ENCODE assay signal across 15 cellular contexts in the genomic region with DNA sequence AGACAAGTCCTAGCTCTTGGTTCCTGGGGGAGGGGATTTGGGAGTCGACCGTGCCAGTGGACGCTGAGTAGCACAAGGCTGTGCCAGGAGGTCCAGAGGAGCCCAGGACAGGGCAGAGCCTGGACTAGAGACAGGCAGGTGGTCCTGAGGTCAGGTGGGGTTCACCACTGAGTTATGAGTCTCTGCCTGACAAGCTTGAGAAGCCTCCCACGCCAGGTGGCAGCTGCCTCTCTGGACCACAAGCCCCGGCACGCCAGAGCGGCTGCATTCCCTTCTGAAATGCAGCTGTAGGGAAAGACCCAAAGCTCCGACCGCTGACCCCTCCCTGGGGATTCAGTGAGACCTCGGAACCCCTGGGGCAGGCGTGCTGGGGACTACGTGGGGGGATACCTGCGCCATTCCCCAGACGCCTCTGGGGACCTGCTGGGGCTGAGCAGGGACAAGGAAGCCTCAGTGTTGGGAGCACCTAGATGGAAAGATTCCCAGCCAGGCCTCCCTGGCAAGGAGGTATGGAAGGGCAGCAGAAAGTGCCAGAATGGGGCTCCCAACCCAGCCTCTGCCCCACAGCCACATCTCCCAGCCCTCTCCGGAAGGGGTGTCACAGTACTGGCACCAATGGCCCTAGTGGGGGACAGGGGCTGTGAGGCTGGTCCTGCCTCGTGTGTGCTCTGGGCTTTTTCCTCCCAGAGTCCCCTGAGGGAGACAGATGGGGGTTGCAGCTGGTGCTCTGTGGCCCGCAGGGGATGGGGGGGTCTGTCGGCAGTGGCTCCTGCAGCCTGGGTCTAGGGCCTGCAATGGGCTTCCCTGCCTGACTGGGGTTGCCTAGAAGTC. TPM values are rescaled to one million over a fixed set of nuclear protein-coding genes. Genes with fewer than 3 reads are reported as not detected.
DNase-seq lines count a peak whose midpoint lies in the region; ATAC-seq and TF ChIP-seq lines count a peak whose summit lies in the region.
"Had no signal": no experiment of that assay in that cellular context is flagged by ENCODE, and none has a peak within 500 bp of the region (broad histone marks: within the 10 kb centered on the region; RNA-seq: fewer than 3 reads in every experiment).

No MANE protein-coding gene starts in this region.

- H3K4me3 ChIP-seq in Peyer's patch (no peak overlapping the region), MM.1S (ENCODE audit: low read length) (no peak overlapping the region)
- no peak overlapping the region for H3K4me3 ChIP-seq in effector memory CD4-positive, alpha-beta T cell (ENCODE audit: insufficient read depth, low read depth, low read length, poor library complexity, severe bottlenecking)
- H3K4me3 ChIP-seq: adrenal gland had no signal

- H3K27ac ChIP-seq in Peyer's patch (no peak overlapping the region), MM.1S (ENCODE audit: low read length) (no peak overlapping the region)
- no peak overlapping the region for H3K27ac ChIP-seq in effector memory CD4-positive, alpha-beta T cell (ENCODE audit: insufficient read depth, low read length, poor library complexity, severe bottlenecking)
- H3K27ac ChIP-seq: adrenal gland had no signal

- H3K9me3 ChIP-seq in Peyer's patch (no peaks in the 10 kb centered on the region), MM.1S (replicated peaks; ENCODE audit: insufficient read depth, low read length) (no peaks in the 10 kb centered on the region)
- no peaks in the 10 kb centered on the region for H3K9me3 ChIP-seq in effector memory CD4-positive, alpha-beta T cell (ENCODE audit: control insufficient read depth, low read length)
- H3K9me3 ChIP-seq: adrenal gland, SK-N-SH had no signal

- H3K27ac Mint-ChIP-seq in CD14-positive monocyte = peak overlapping the region in 1 of 7 donors; percentile 13
- H3K27ac Mint-ChIP-seq: stimulated activated effector memory CD8-positive, alpha-beta T cell treated with anti-CD3 and anti-CD28 coated beads, Interleukin-12 subunit alpha, Interleukin-12 subunit beta, amount 100 ng/mL, for 72 hours had no signal

- H3K4me3 Mint-ChIP-seq in CD14-positive monocyte = no peak overlapping the region
- H3K4me3 Mint-ChIP-seq: stimulated activated effector memory CD8-positive, alpha-beta T cell treated with anti-CD3 and anti-CD28 coated beads, Interleukin-12 subunit alpha, Interleukin-12 subunit beta, amount 100 ng/mL, for 72 hours had no signal

- no peak overlapping the region for H3K4me2 ChIP-seq in MM.1S (ENCODE audit: low read depth, low read length)
- H3K4me2 ChIP-seq: SK-N-SH had no signal

- DNase-seq in CD14-positive monocyte (ENCODE audit: low spot score) = peak; percentile 39
- DNase-seq in Peyer's patch = peak in 2 of 3 donors; percentile 22 to 36
- peak; percentile 84 for DNase-seq in mesenteric fat pad (ENCODE audit: low spot score)
- DNase-seq in MM.1S = no peak
- no peak for DNase-seq in effector memory CD4-positive, alpha-beta T cell
- DNase-seq in activated effector memory CD4-positive, alpha-beta T cell treated with anti-CD3 and anti-CD28 coated beads, Interleukin-2, amount 50 U/mL, for 16 hours = no peak
- DNase-seq: activated T-cell treated with anti-CD3 and anti-CD28 coated beads for 4 hours; adrenal gland; NCI-H1048; NCI-H774; SK-N-SH; stimulated activated CD4-positive, alpha-beta T cell treated with anti-CD3 and anti-CD28 coated beads, Interleukin-1b, Interleukin-23, amount 100 ng/mL, for 48 hours had no signal

- no peaks in the 10 kb centered on the region for H3F3A ChIP-seq in MM.1S (ENCODE audit: insufficient read depth, low read length)

- H3K36me3 ChIP-seq in Peyer's patch (no peaks in the 10 kb centered on the region), MM.1S (replicated peaks; ENCODE audit: insufficient read depth, low read length) (no peaks in the 10 kb centered on the region)
- no peaks in the 10 kb centered on the region for H3K36me3 ChIP-seq in effector memory CD4-positive, alpha-beta T cell (ENCODE audit: control insufficient read depth, insufficient read depth, low read length)
- H3K36me3 ChIP-seq: adrenal gland had no signal

- no peak overlapping the region for H3K9ac ChIP-seq in MM.1S (ENCODE audit: low read length)
- H3K9ac ChIP-seq: SK-N-SH had no signal

- peaks cover 13 to 20% (median 14%) of the 10 kb centered on the region in 3 donors for H3K27me3 Mint-ChIP-seq in CD14-positive monocyte (ENCODE audit: low read depth in 3 of 3)

- H3K27me3 ChIP-seq in Peyer's patch (no peaks in the 10 kb centered on the region), MM.1S (replicated peaks; ENCODE audit: insufficient read depth, low read length) (no peaks in the 10 kb centered on the region)
- H3K27me3 ChIP-seq in effector memory CD4-positive, alpha-beta T cell (replicated peaks; ENCODE audit: control insufficient read depth, insufficient read depth, low read length, poor library complexity, severe bottlenecking) = no peaks in the 10 kb centered on the region
- H3K27me3 ChIP-seq: adrenal gland had no signal

- H3K4me1 ChIP-seq in Peyer's patch (no peaks in the 10 kb centered on the region), MM.1S (ENCODE audit: low read length) (no peaks in the 10 kb centered on the region)
- no peaks in the 10 kb centered on the region for H3K4me1 ChIP-seq in effector memory CD4-positive, alpha-beta T cell (ENCODE audit: control insufficient read depth, insufficient read depth, low read length, poor library complexity, severe bottlenecking)
- H3K4me1 ChIP-seq: adrenal gland had no signal

- no peak for TF ChIP-seq CTCF in CD14-positive monocyte (IDR thresholded peaks at IDR 0.05)
- TF ChIP-seq CTCF in Peyer's patch (IDR thresholded peaks at IDR 0.05) = no peak
- no peak for TF ChIP-seq CTCF in MM.1S (IDR thresholded peaks at IDR 0.05; ENCODE audit: low read length)

- H3K79me2 ChIP-seq in MM.1S (ENCODE audit: low read length) = no peaks in the 10 kb centered on the region

- TF ChIP-seq POLR2A in Peyer's patch (IDR thresholded peaks at IDR 0.05) = no peak

- no peaks in the 10 kb centered on the region for H3K4me1 Mint-ChIP-seq in CD14-positive monocyte
- H3K4me1 Mint-ChIP-seq: stimulated activated effector memory CD8-positive, alpha-beta T cell treated with anti-CD3 and anti-CD28 coated beads, Interleukin-12 subunit alpha, Interleukin-12 subunit beta, amount 100 ng/mL, for 72 hours had no signal

- no peak overlapping the region for H2AFZ ChIP-seq in MM.1S (ENCODE audit: low read length)

- no peaks in the 10 kb centered on the region for H3K9me2 ChIP-seq in MM.1S (replicated peaks; ENCODE audit: insufficient read depth, low read length)
- H3K9me2 ChIP-seq: SK-N-SH had no signal

- no peaks in the 10 kb centered on the region for H3K36me3 Mint-ChIP-seq in CD14-positive monocyte

- peak; percentile 78 for ATAC-seq in GM21723 (IDR thresholded peaks at IDR 0.05; ENCODE audit: unreplicated experiment)
- ATAC-seq in GM21367 (IDR thresholded peaks at IDR 0.05; ENCODE audit: unreplicated experiment) = no peak
- ATAC-seq: stimulated activated effector memory CD8-positive, alpha-beta T cell treated with anti-CD3 and anti-CD28 coated beads, Interleukin-12 subunit alpha, Interleukin-12 subunit beta, amount 100 ng/mL, for 72 hours had no signal

- peaks cover 0 to 7% (median 1%) of the 10 kb centered on the region in 7 donors for H3K9me3 Mint-ChIP-seq in CD14-positive monocyte
- H3K9me3 Mint-ChIP-seq: stimulated activated effector memory CD8-positive, alpha-beta T cell treated with anti-CD3 and anti-CD28 coated beads, Interleukin-12 subunit alpha, Interleukin-12 subunit beta, amount 100 ng/mL, for 72 hours had no signal

- no peaks in the 10 kb centered on the region for H4K20me1 ChIP-seq in MM.1S (ENCODE audit: insufficient read depth, low read length)

- intact Hi-C loops in CD14-positive monocyte (cut with micrococcal nuclease) = no loop called here

RNA-seq across cellular contexts. Expression of a gene that starts 29.0 kb away (rescaled TPM):
- polyA plus RNA-seq in CD14-positive monocyte = under 1 TPM in 1 of 2 donors, not detected in 1; 0.29 TPM
- total RNA-seq in Peyer's patch = 10 to 100 TPM in 3 of 4 donors, 1 to 10 TPM in 1; 5.8 to 97.8 (median 59.4) TPM
- 19.7 TPM for total RNA-seq in mesenteric fat pad

Comparison
In these comparisons a context has a peak if more than half of its experiments do, and no peak if none do; other contexts are left out.
1. DNase-seq: peak in CD14-positive monocyte (single experiment), Peyer's patch (2 of 3) and mesenteric fat pad (single experiment); none in MM.1S (single experiment), effector memory CD4-positive, alpha-beta T cell (0 of 3) and activated effector memory CD4-positive, alpha-beta T cell treated with anti-CD3 and anti-CD28 coated beads, Interleukin-2, amount 50 U/mL, for 16 hours (single experiment).